8 cellular contexts compared by ENCODE assay signal in the genomic region with DNA sequence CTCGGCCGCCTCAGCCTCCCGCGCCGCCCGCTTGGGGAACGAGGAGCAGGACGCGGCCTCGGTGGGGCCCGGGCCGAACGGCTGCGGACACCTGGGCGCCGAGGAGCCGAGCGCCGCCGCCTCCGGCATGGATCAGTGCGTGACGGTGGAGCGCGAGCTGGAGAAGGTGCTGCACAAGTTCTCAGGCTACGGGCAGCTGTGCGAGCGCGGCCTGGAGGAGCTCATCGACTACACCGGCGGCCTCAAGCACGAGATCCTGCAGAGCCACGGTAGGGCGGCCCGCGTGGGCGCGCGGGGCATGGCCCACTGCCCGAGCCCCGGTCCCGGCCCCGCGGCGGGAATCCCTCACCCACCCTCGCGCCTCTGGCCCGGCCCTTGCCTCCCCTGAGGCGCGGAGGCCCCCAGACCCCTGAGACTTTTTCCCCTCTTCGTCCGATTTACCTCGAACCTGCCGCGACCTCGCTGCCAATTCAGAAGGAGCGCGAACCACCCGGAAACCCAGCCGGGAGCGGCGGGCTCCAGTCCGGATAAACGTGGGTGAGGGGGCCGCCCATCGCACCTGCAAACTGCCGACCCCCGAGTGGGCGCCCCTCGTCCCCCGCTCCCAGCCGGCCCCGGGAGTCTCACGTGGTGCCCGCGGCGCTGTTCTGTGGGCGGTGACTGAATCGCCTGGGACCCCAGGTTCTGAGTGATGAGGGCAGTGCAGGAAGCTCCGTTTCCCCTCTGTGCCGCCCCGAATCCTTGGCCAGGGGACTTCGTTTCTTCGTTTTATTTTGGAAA. TPM values are rescaled to one million over a fixed set of nuclear protein-coding genes. Genes with fewer than 3 reads are reported as not detected.
DNase-seq lines count a peak whose midpoint lies in the region; ATAC-seq and TF ChIP-seq lines count a peak whose summit lies in the region.
"Not testable (repeated sequence)": the region's sequence is repeated elsewhere in the genome, so short reads cannot be mapped to it uniquely, and the experiment has no call there.

No MANE protein-coding gene starts in this region.

- DNase-seq in SK-N-DZ (ENCODE audit: low spot score) (peak; percentile 23), activated gamma-delta T cell treated with Interleukin-2 at 50 U/mL for 16 hours (peak; percentile 45), fibroblast of gingiva (ENCODE audit: low read depth) (peak; percentile 31)
- DNase-seq in stimulated activated CD8-positive, alpha-beta memory T cell treated with anti-CD3 and anti-CD28 coated beads, Interleukin-12 subunit alpha, Interleukin-12 subunit beta, amount 100 ng/mL, for 1 hour (ENCODE audit: low read depth) = peak; percentile 22

- not testable (repeated sequence) for H3K9ac ChIP-seq in muscle layer of colon (ENCODE audit: low read length)

- not testable (repeated sequence) for H3K36me3 ChIP-seq in muscle layer of colon (ENCODE audit: insufficient read depth, low read length)

- peak; percentile 27 for ATAC-seq in GM21360 (IDR thresholded peaks at IDR 0.05; ENCODE audit: unreplicated experiment)
- peak; percentile 24 for ATAC-seq in HG03457 (IDR thresholded peaks at IDR 0.05; ENCODE audit: unreplicated experiment)

- peak overlapping the region; percentile 50 to 59 for H3K4me3 ChIP-seq in muscle layer of colon (ENCODE audit: low read depth in 1 of 2, low read length in 2 of 2)

- not testable (repeated sequence) for H3K4me1 ChIP-seq in muscle layer of colon (ENCODE audit: insufficient read depth, low read length)

- H3K9me3 ChIP-seq in muscle layer of colon (ENCODE audit: low read length) = not testable (repeated sequence)

- H3K27me3 ChIP-seq in muscle layer of colon (ENCODE audit: control insufficient read depth in 1 of 2, insufficient read depth in 2 of 2, low read length in 2 of 2) = not testable (repeated sequence)

- peak overlapping the region; percentile 65 for H3K27ac ChIP-seq in C4-2B
- H3K27ac ChIP-seq in muscle layer of colon (ENCODE audit: low read depth, low read length) = not testable (repeated sequence)

- not testable (repeated sequence) for TF ChIP-seq CTCF in C4-2B (conservative IDR thresholded peaks at IDR 0.05)

RNA-seq across cellular contexts. Expression of gene RMND5A, which starts 0.6 kb away (rescaled TPM):
- 39.7 and 44.6 TPM in 2 replicates for polyA plus RNA-seq in SK-N-DZ (2014; cell fraction: cytosol; rRNA removed)
- polyA plus RNA-seq in SK-N-DZ (2014; cell fraction: nucleus; rRNA removed) = 20.1 and 21.2 TPM in 2 replicates
